17 cellular contexts compared by ENCODE assay signal in genomic region chr1:109543283-109543987, GRCh38. TPM values are rescaled to one million over a fixed set of nuclear protein-coding genes. Genes with fewer than 3 reads are reported as not detected.
DNase-seq lines count a peak whose midpoint lies in the region; ATAC-seq, FAIRE-seq and TF ChIP-seq lines count a peak whose summit lies in the region.
"Had no signal": no experiment of that assay in that cellular context is flagged by ENCODE, and none has a peak within 500 bp of the region (broad histone marks: within the 10 kb centered on the region; RNA-seq: fewer than 3 reads in every experiment).

No MANE protein-coding gene starts in this region.

- H3K27ac ChIP-seq in HepG2 (ENCODE audit: extremely low read length, insufficient read depth, low read length) (no peak overlapping the region), right lobe of liver (no peak overlapping the region), neural progenitor cell (no peak overlapping the region), PC-9 (no peak overlapping the region)
- H3K27ac ChIP-seq: BLaER1 treated with 17β-estradiol and CSF1 and Interleukin-3, amounts not matched to agents 10 nM and 100 nM had no signal

- no peak for TF ChIP-seq CTCF in HepG2 (CRISPR knock-in tag; IDR thresholded peaks at IDR 0.05)
- TF ChIP-seq CTCF in right lobe of liver (IDR thresholded peaks at IDR 0.05) = no peak
- TF ChIP-seq CTCF in neural progenitor cell (IDR thresholded peaks at IDR 0.05) = no peak
- TF ChIP-seq CTCF in PC-9 (conservative IDR thresholded peaks at IDR 0.05) = no peak

- H3K4me3 ChIP-seq in HepG2 (replicated peaks in 1 of 3; ENCODE audit: insufficient read depth in 1 of 3, low read depth in 2 of 3, low read length in 3 of 3) (peak overlapping the region in 1 of 3 experiments; percentile 51; a peak in 1 of 6 replicates), right lobe of liver (no peak overlapping the region), neural progenitor cell (no peak overlapping the region), PC-9 (no peak overlapping the region)
- H3K4me3 ChIP-seq: BLaER1 treated with 17β-estradiol and CSF1 and Interleukin-3, amounts not matched to agents 10 nM and 100 nM had no signal

- 53% methylated on average over 12 of the region's 24 CpGs for WGBS in HepG2 (ENCODE audit: low lambda C conversion rate)
- 83% methylated on average over 4 of the region's 24 CpGs for WGBS in right lobe of liver (ENCODE audit: insufficient coverage, low coverage, low lambda C conversion rate, missing lambda C conversion rate)

- TF ChIP-seq EP300 in HepG2 (IDR thresholded peaks at IDR 0.05; ENCODE audit: low read depth in 2 of 2, low read length in 2 of 2) = no peak
- no peak for TF ChIP-seq EP300 in HepG2 (CRISPR knock-in tag; IDR thresholded peaks at IDR 0.05; ENCODE audit: borderline replicate concordance)

- BruUV-seq in HepG2 (replicated peaks; lab: Mats Ljungman, UMichigan) = no TSS peak
- BruUV-seq in PC-9 (replicated peaks; lab: Mats Ljungman, UMichigan) = no TSS peak

- H3K9ac ChIP-seq in HepG2 (ENCODE audit: insufficient read depth, low read depth, low read length) (no peak overlapping the region), neural progenitor cell (no peak overlapping the region)

- no peak for FAIRE-seq in HepG2 (lab: Jason Lieb, UNC)

- H3K4me1 Mint-ChIP-seq in central memory CD8-positive, alpha-beta T cell = peaks cover 23% of the 10 kb centered on the region
- H3K4me1 Mint-ChIP-seq in neural progenitor cell = peaks cover 21% of the 10 kb centered on the region
- H3K4me1 Mint-ChIP-seq in natural killer cell treated with Interleukin-12 subunit alpha and Interleukin-12 subunit beta and Interleukin-15 and Interleukin-18, amount 100 ng/mL, for 72 hours (ENCODE audit: low read depth in 2 of 2) = peaks cover 15 to 18% of the 10 kb centered on the region in 2 donors

- H3K27me3 ChIP-seq in HepG2 (ENCODE audit: control insufficient read depth in 1 of 2, insufficient read depth in 2 of 2, low read length in 2 of 2) = peaks cover 7 to 14% of the 10 kb centered on the region in 2 experiments; a peak in 3 of 5 replicates
- H3K27me3 ChIP-seq in right lobe of liver = no peaks in the 10 kb centered on the region
- no peaks in the 10 kb centered on the region for H3K27me3 ChIP-seq in neural progenitor cell
- H3K27me3 ChIP-seq in PC-9 (ENCODE audit: insufficient read depth, low read depth) = peaks cover 24% of the 10 kb centered on the region
- H3K27me3 ChIP-seq: BLaER1 treated with 17β-estradiol and CSF1 and Interleukin-3, amounts not matched to agents 10 nM and 100 nM had no signal

- H3K27me3 Mint-ChIP-seq in central memory CD8-positive, alpha-beta T cell = no peaks in the 10 kb centered on the region
- peaks cover 7% of the 10 kb centered on the region for H3K27me3 Mint-ChIP-seq in neural progenitor cell (ENCODE audit: insufficient read depth, low read depth)
- H3K27me3 Mint-ChIP-seq in natural killer cell treated with Interleukin-12 subunit alpha and Interleukin-12 subunit beta and Interleukin-15 and Interleukin-18, amount 100 ng/mL, for 72 hours = no peaks in the 10 kb centered on the region

- H3K9me2 ChIP-seq in PC-9 (ENCODE audit: insufficient read depth) = no peaks in the 10 kb centered on the region

- H3K9me3 ChIP-seq in HepG2 (ENCODE audit: low read length) (no peaks in the 10 kb centered on the region), right lobe of liver (no peaks in the 10 kb centered on the region), neural progenitor cell (ENCODE audit: low read depth) (no peaks in the 10 kb centered on the region), PC-9 (ENCODE audit: insufficient read depth, low read depth) (no peaks in the 10 kb centered on the region)
- H3K9me3 ChIP-seq: BLaER1 treated with 17β-estradiol and CSF1 and Interleukin-3, amounts not matched to agents 10 nM and 100 nM had no signal

- H3K27ac Mint-ChIP-seq in central memory CD8-positive, alpha-beta T cell (ENCODE audit: low read depth) = peak overlapping the region; percentile 48
- peak overlapping the region; percentile 29 for H3K27ac Mint-ChIP-seq in neural progenitor cell
- no peak overlapping the region for H3K27ac Mint-ChIP-seq in natural killer cell treated with Interleukin-12 subunit alpha and Interleukin-12 subunit beta and Interleukin-15 and Interleukin-18, amount 100 ng/mL, for 72 hours
- H3K27ac Mint-ChIP-seq: CD4-positive, CD25-positive, alpha-beta regulatory T cell; HFFc6 had no signal

- H2AFZ ChIP-seq in HepG2 (ENCODE audit: low read length) (no peak overlapping the region), neural progenitor cell (replicated peaks) (no peak overlapping the region), PC-9 (no peak overlapping the region)

- TF ChIP-seq POLR2A in HepG2 (IDR thresholded peaks at IDR 0.05; ENCODE audit: insufficient read depth in 1 of 2, low read depth in 2 of 2, low read length in 2 of 2) (no peak), right lobe of liver (IDR thresholded peaks at IDR 0.05) (no peak)

- H4K20me1 ChIP-seq in HepG2 (ENCODE audit: insufficient read depth, low read length) = no peaks in the 10 kb centered on the region
- no peaks in the 10 kb centered on the region for H4K20me1 ChIP-seq in neural progenitor cell (ENCODE audit: low read depth)
- H4K20me1 ChIP-seq in PC-9 (ENCODE audit: insufficient read depth) = no peaks in the 10 kb centered on the region
- H4K20me1 ChIP-seq: BLaER1 treated with 17β-estradiol and CSF1 and Interleukin-3, amounts not matched to agents 10 nM and 100 nM had no signal

- TF ChIP-seq RAD21 in HepG2 (CRISPR knock-in tag; IDR thresholded peaks at IDR 0.05) = no peak

- in situ Hi-C loops in HepG2 (cut with HindIII; ENCODE audit: extremely low pct_ligation_motif_present, low pct_unique_long_range_greater_than_20kb) = loop anchor here (10.0 kb wide), 1 partner anchor 171 kb away; the partner anchor contains the start of gene GSTM5

- DNase-seq in HepG2 (ENCODE audit: low spot score) (no peak), right lobe of liver (no peak), neural progenitor cell (ENCODE audit: low spot score) (no peak), PC-9 (no peak), nucleus accumbens (lab: John Stamatoyannopoulos, UW) (no peak), NOMO-1 treated with dmso at 0.1 percent for 144 hours (lab: John Stamatoyannopoulos, UW; ENCODE audit: unreplicated experiment) (no peak)
- DNase-seq in central memory CD8-positive, alpha-beta T cell (ENCODE audit: low spot score in 2 of 2) = no peak
- no peak for DNase-seq in natural killer cell treated with Interleukin-12 subunit alpha and Interleukin-12 subunit beta and Interleukin-15 and Interleukin-18, amount 100 ng/mL, for 72 hours (ENCODE audit: low spot score)
- DNase-seq: ACHN; CD4-positive, CD25-positive, alpha-beta regulatory T cell; DMS53; GF-D8; GOT3; HCEC 1CT; HFFc6 had no signal

- CTCF ChIA-PET in HepG2 (lab: Yijun Ruan, JAX; ENCODE audit: low intra/inter-chr PET ratio, low total read pairs) (no interaction called here), PC-9 (lab: Charles Lee) (no interaction called here)

- peaks cover 13% of the 10 kb centered on the region for H3K36me3 Mint-ChIP-seq in central memory CD8-positive, alpha-beta T cell (ENCODE audit: insufficient read depth)
- no peaks in the 10 kb centered on the region for H3K36me3 Mint-ChIP-seq in neural progenitor cell
- peaks cover 5% of the 10 kb centered on the region for H3K36me3 Mint-ChIP-seq in natural killer cell treated with Interleukin-12 subunit alpha and Interleukin-12 subunit beta and Interleukin-15 and Interleukin-18, amount 100 ng/mL, for 72 hours

- POLR2A ChIA-PET in HepG2 (lab: Yijun Ruan, JAX) = interaction anchor here (0.9 to 1.4 kb wide), 2 partner anchors 87 to 97 kb away, joined by 3 to 4 read pairs; no protein-coding TSS in a partner anchor
- POLR2A ChIA-PET in PC-9 (lab: Charles Lee; ENCODE audit: unreplicated experiment) = interaction anchor here (0.6 kb wide), 1 partner anchor 282 kb away, joined by 6 read pairs; no protein-coding TSS in a partner anchor

- H3K4me1 ChIP-seq in HepG2 (ENCODE audit: insufficient read depth, low read length) (peaks cover 47% of the 10 kb centered on the region), right lobe of liver (peaks cover 0 to 18% (median 0%) of the 10 kb centered on the region in 4 donors), neural progenitor cell (peaks cover 23% of the 10 kb centered on the region), PC-9 (replicated peaks; ENCODE audit: insufficient read depth) (peaks cover 14% of the 10 kb centered on the region)

- H3K36me3 ChIP-seq in HepG2 (replicated peaks in 1 of 2; ENCODE audit: control insufficient read depth in 1 of 2, insufficient read depth in 2 of 2, low read length in 2 of 2) = no peaks in the 10 kb centered on the region
- H3K36me3 ChIP-seq in right lobe of liver = no peaks in the 10 kb centered on the region
- no peaks in the 10 kb centered on the region for H3K36me3 ChIP-seq in neural progenitor cell
- no peaks in the 10 kb centered on the region for H3K36me3 ChIP-seq in PC-9 (ENCODE audit: low read depth)
- H3K36me3 ChIP-seq: BLaER1 treated with 17β-estradiol and CSF1 and Interleukin-3, amounts not matched to agents 10 nM and 100 nM had no signal

- H3K79me2 ChIP-seq in HepG2 (ENCODE audit: insufficient read depth, low read length) = peaks cover 16% of the 10 kb centered on the region
- peaks cover 15% of the 10 kb centered on the region for H3K79me2 ChIP-seq in neural progenitor cell (ENCODE audit: low read depth)
- H3K79me2 ChIP-seq in PC-9 (ENCODE audit: low read depth) = peaks cover 18% of the 10 kb centered on the region

- peak overlapping the region; percentile 66 for H3K4me2 ChIP-seq in HepG2 (ENCODE audit: low read depth, low read length)
- H3K4me2 ChIP-seq in neural progenitor cell = no peak overlapping the region
- H3K4me2 ChIP-seq in PC-9 = no peak overlapping the region
- H3K4me2 ChIP-seq: BLaER1 treated with 17β-estradiol and CSF1 and Interleukin-3, amounts not matched to agents 10 nM and 100 nM had no signal

- ATAC-seq in HepG2 (no peak), right lobe of liver (no peak)
- ATAC-seq in central memory CD8-positive, alpha-beta T cell (replicated peaks; ENCODE audit: extremely low read depth, poor library complexity, severe bottlenecking) = no peak
- no peak for ATAC-seq in natural killer cell treated with Interleukin-12 subunit alpha and Interleukin-12 subunit beta and Interleukin-15 and Interleukin-18, amount 100 ng/mL, for 72 hours

- H3F3A ChIP-seq in neural progenitor cell (ENCODE audit: low read depth) (peaks cover 7% of the 10 kb centered on the region), PC-9 (ENCODE audit: insufficient read depth, low read depth) (0 out of 2 replicates have a peak, but pooled peaks cover 8% of the 10 kb centered on the region)

- intact Hi-C loops in HepG2 (cut with micrococcal nuclease; ENCODE audit: unreplicated experiment) (loop anchor here (2.0 to 10.0 kb wide), 2 partner anchors 95 to 441 kb away; partner anchors contain the start of gene AHCYL1), right lobe of liver (cut with DNase I) (loop anchor here (5.0 to 10.0 kb wide), 4 partner anchors 81 to 231 kb away; partner anchors contain the start of gene EPS8L3 (in 1 of the 2)), PC-9 (cut with micrococcal nuclease; ENCODE audit: unreplicated experiment) (no loop called here)

- H3K9me3 Mint-ChIP-seq in central memory CD8-positive, alpha-beta T cell = no peaks in the 10 kb centered on the region
- H3K9me3 Mint-ChIP-seq in neural progenitor cell = no peaks in the 10 kb centered on the region
- no peaks in the 10 kb centered on the region for H3K9me3 Mint-ChIP-seq in natural killer cell treated with Interleukin-12 subunit alpha and Interleukin-12 subunit beta and Interleukin-15 and Interleukin-18, amount 100 ng/mL, for 72 hours
- H3K9me3 Mint-ChIP-seq: CD4-positive, CD25-positive, alpha-beta regulatory T cell; HFFc6 had no signal

- no peak overlapping the region for H3K4me3 Mint-ChIP-seq in central memory CD8-positive, alpha-beta T cell
- H3K4me3 Mint-ChIP-seq in neural progenitor cell = no peak overlapping the region
- no peak overlapping the region for H3K4me3 Mint-ChIP-seq in natural killer cell treated with Interleukin-12 subunit alpha and Interleukin-12 subunit beta and Interleukin-15 and Interleukin-18, amount 100 ng/mL, for 72 hours
- H3K4me3 Mint-ChIP-seq: CD4-positive, CD25-positive, alpha-beta regulatory T cell; HFFc6 had no signal

RNA-seq across cellular contexts. Expression of gene GPR61, which starts 3.8 kb away (rescaled TPM):
- total RNA-seq in HepG2 (2016; rRNA removed; fragmentation: Illumina TruSeq; extraction: Trizol) = not detected in 2 replicates
- total RNA-seq in HepG2 (2016; cell fraction: cytosol; rRNA removed; fragmentation: Illumina TruSeq; extraction: Trizol; ENCODE audit: low read depth) = 0.35 and 0.81 TPM in 2 replicates
- total RNA-seq in HepG2 (2016; cell fraction: insoluble cytoplasmic fraction; rRNA removed; fragmentation: Illumina TruSeq; extraction: Trizol) = 0.30 TPM in 1 of 2 replicates, not detected in the other
- total RNA-seq in HepG2 (2016; cell fraction: membrane; rRNA removed; fragmentation: Illumina TruSeq; extraction: Trizol) = 0.46 and 0.48 TPM in 2 replicates
- total RNA-seq in HepG2 (2016; cell fraction: nucleus; rRNA removed; fragmentation: Illumina TruSeq; extraction: Trizol) = 0.28 TPM in 1 of 2 replicates, not detected in the other
- not detected in 2 replicates for polyA plus RNA-seq in HepG2 (2011; rRNA removed)
- polyA plus RNA-seq in HepG2 (2011; cell fraction: cytosol; rRNA removed) = not detected in 2 replicates
- 0.05 TPM in 1 of 2 replicates, not detected in the other for polyA plus RNA-seq in HepG2 (2011; cell fraction: nucleus; rRNA removed)
- 0.43 and 0.49 TPM in 2 replicates for polyA plus RNA-seq in HepG2 (2012)
- polyA plus RNA-seq in HepG2 (2016; cell fraction: cytosol; fragmentation: Illumina TruSeq; extraction: Trizol; ENCODE audit: low read depth) = not detected in 2 replicates
- polyA plus RNA-seq in HepG2 (2016; cell fraction: insoluble cytoplasmic fraction; fragmentation: Illumina TruSeq; extraction: Trizol; ENCODE audit: low read depth) = not detected in 2 replicates
- polyA plus RNA-seq in HepG2 (2016; cell fraction: membrane; fragmentation: Illumina TruSeq; extraction: Trizol; ENCODE audit: low read depth) = not detected in 2 replicates
- not detected in 2 replicates for polyA plus RNA-seq in HepG2 (2016; cell fraction: nucleus; fragmentation: Illumina TruSeq; extraction: Trizol; ENCODE audit: insufficient read depth, low read depth)
- polyA minus RNA-seq in HepG2 (2011; rRNA and poly(A)+ RNA removed; ENCODE audit: low replicate concordance) = 0.40 TPM in 1 of 2 replicates, not detected in the other
- not detected in 2 replicates for polyA minus RNA-seq in HepG2 (2011; cell fraction: cytosol; rRNA and poly(A)+ RNA removed)
- 0.90 TPM in 1 of 2 replicates, not detected in the other for polyA minus RNA-seq in HepG2 (2011; cell fraction: nucleus; rRNA and poly(A)+ RNA removed)
- total RNA-seq in right lobe of liver = not detected
- total RNA-seq in neural progenitor cell (ENCODE audit: low replicate concordance) = 0.71 and 1.4 TPM in 2 replicates
- not detected in 2 replicates for total RNA-seq in PC-9 (2021)
- total RNA-seq in natural killer cell treated with Interleukin-12 subunit alpha and Interleukin-12 subunit beta and Interleukin-15 and Interleukin-18, amount 100 ng/mL, for 72 hours = not detected
- total RNA-seq: A172 had no signal

RNA-seq across cellular contexts. Expression of gene GNAI3, which starts 5.0 kb away (rescaled TPM):
- total RNA-seq in HepG2 (2016; rRNA removed; fragmentation: Illumina TruSeq; extraction: Trizol) (9.0 and 11.0 TPM in 2 replicates), right lobe of liver (1 to 10 TPM; 2.5 to 4.3 (median 3.3) TPM), neural progenitor cell (ENCODE audit: low replicate concordance) (11.4 and 15.4 TPM in 2 replicates), PC-9 (2021) (7.6 and 10.0 TPM in 2 replicates)
- 1.1 TPM in 2 replicates for total RNA-seq in HepG2 (2016; cell fraction: cytosol; rRNA removed; fragmentation: Illumina TruSeq; extraction: Trizol; ENCODE audit: low read depth)
- 9.0 and 11.4 TPM in 2 replicates for total RNA-seq in HepG2 (2016; cell fraction: insoluble cytoplasmic fraction; rRNA removed; fragmentation: Illumina TruSeq; extraction: Trizol)
- total RNA-seq in HepG2 (2016; cell fraction: membrane; rRNA removed; fragmentation: Illumina TruSeq; extraction: Trizol) = 2.8 and 3.3 TPM in 2 replicates
- 7.4 and 8.2 TPM in 2 replicates for total RNA-seq in HepG2 (2016; cell fraction: nucleus; rRNA removed; fragmentation: Illumina TruSeq; extraction: Trizol)
- 3.2 and 4.3 TPM in 2 replicates for polyA plus RNA-seq in HepG2 (2011; rRNA removed)
- polyA plus RNA-seq in HepG2 (2011; cell fraction: cytosol; rRNA removed) = 1.9 and 3.2 TPM in 2 replicates
- 1.5 and 1.9 TPM in 2 replicates for polyA plus RNA-seq in HepG2 (2011; cell fraction: nucleus; rRNA removed)
- polyA plus RNA-seq in HepG2 (2012) = 4.1 and 4.5 TPM in 2 replicates
- polyA plus RNA-seq in HepG2 (2016; cell fraction: cytosol; fragmentation: Illumina TruSeq; extraction: Trizol; ENCODE audit: low read depth) = 0.65 and 0.78 TPM in 2 replicates
- 7.9 and 8.3 TPM in 2 replicates for polyA plus RNA-seq in HepG2 (2016; cell fraction: insoluble cytoplasmic fraction; fragmentation: Illumina TruSeq; extraction: Trizol; ENCODE audit: low read depth)
- 1.5 and 1.6 TPM in 2 replicates for polyA plus RNA-seq in HepG2 (2016; cell fraction: membrane; fragmentation: Illumina TruSeq; extraction: Trizol; ENCODE audit: low read depth)
- 4.4 and 4.6 TPM in 2 replicates for polyA plus RNA-seq in HepG2 (2016; cell fraction: nucleus; fragmentation: Illumina TruSeq; extraction: Trizol; ENCODE audit: insufficient read depth, low read depth)
- 4.2 and 4.8 TPM in 2 replicates for polyA minus RNA-seq in HepG2 (2011; rRNA and poly(A)+ RNA removed; ENCODE audit: low replicate concordance)
- 4.1 TPM in 2 replicates for polyA minus RNA-seq in HepG2 (2011; cell fraction: cytosol; rRNA and poly(A)+ RNA removed)
- 20.0 and 20.5 TPM in 2 replicates for polyA minus RNA-seq in HepG2 (2011; cell fraction: nucleus; rRNA and poly(A)+ RNA removed)
- total RNA-seq in natural killer cell treated with Interleukin-12 subunit alpha and Interleukin-12 subunit beta and Interleukin-15 and Interleukin-18, amount 100 ng/mL, for 72 hours = 1 to 10 TPM; 8.9 to 10.0 TPM

RNA-seq across cellular contexts. Expression of gene AMIGO1, which starts 33.9 kb away (rescaled TPM):
- 1.00 and 1.3 TPM in 2 replicates for total RNA-seq in HepG2 (2016; rRNA removed; fragmentation: Illumina TruSeq; extraction: Trizol)
- total RNA-seq in HepG2 (2016; cell fraction: cytosol; rRNA removed; fragmentation: Illumina TruSeq; extraction: Trizol; ENCODE audit: low read depth) = 0.18 and 0.20 TPM in 2 replicates
- 0.86 and 1.2 TPM in 2 replicates for total RNA-seq in HepG2 (2016; cell fraction: insoluble cytoplasmic fraction; rRNA removed; fragmentation: Illumina TruSeq; extraction: Trizol)
- 0.80 and 0.83 TPM in 2 replicates for total RNA-seq in HepG2 (2016; cell fraction: membrane; rRNA removed; fragmentation: Illumina TruSeq; extraction: Trizol)
- 1.3 and 1.4 TPM in 2 replicates for total RNA-seq in HepG2 (2016; cell fraction: nucleus; rRNA removed; fragmentation: Illumina TruSeq; extraction: Trizol)
- 0.40 and 0.85 TPM in 2 replicates for polyA plus RNA-seq in HepG2 (2011; rRNA removed)
- 0.47 and 0.56 TPM in 2 replicates for polyA plus RNA-seq in HepG2 (2011; cell fraction: cytosol; rRNA removed)
- 0.59 and 0.66 TPM in 2 replicates for polyA plus RNA-seq in HepG2 (2011; cell fraction: nucleus; rRNA removed)
- 0.91 and 1.3 TPM in 2 replicates for polyA plus RNA-seq in HepG2 (2012)
- 0.20 TPM in 2 replicates for polyA plus RNA-seq in HepG2 (2016; cell fraction: cytosol; fragmentation: Illumina TruSeq; extraction: Trizol; ENCODE audit: low read depth)
- 0.64 and 0.81 TPM in 2 replicates for polyA plus RNA-seq in HepG2 (2016; cell fraction: insoluble cytoplasmic fraction; fragmentation: Illumina TruSeq; extraction: Trizol; ENCODE audit: low read depth)
- 0.51 and 0.61 TPM in 2 replicates for polyA plus RNA-seq in HepG2 (2016; cell fraction: membrane; fragmentation: Illumina TruSeq; extraction: Trizol; ENCODE audit: low read depth)
- 1.6 and 2.2 TPM in 2 replicates for polyA plus RNA-seq in HepG2 (2016; cell fraction: nucleus; fragmentation: Illumina TruSeq; extraction: Trizol; ENCODE audit: insufficient read depth, low read depth)
- polyA minus RNA-seq in HepG2 (2011; rRNA and poly(A)+ RNA removed; ENCODE audit: low replicate concordance) = 1.2 and 1.7 TPM in 2 replicates
- 0.35 and 0.89 TPM in 2 replicates for polyA minus RNA-seq in HepG2 (2011; cell fraction: cytosol; rRNA and poly(A)+ RNA removed)
- polyA minus RNA-seq in HepG2 (2011; cell fraction: nucleus; rRNA and poly(A)+ RNA removed) = 0.39 and 0.62 TPM in 2 replicates
- total RNA-seq in right lobe of liver = 1 to 10 TPM; 2.6 to 3.9 (median 3.2) TPM
- total RNA-seq in neural progenitor cell (ENCODE audit: low replicate concordance) = 4.5 and 6.0 TPM in 2 replicates
- total RNA-seq in PC-9 (2021) = 4.1 and 4.2 TPM in 2 replicates
- total RNA-seq in natural killer cell treated with Interleukin-12 subunit alpha and Interleukin-12 subunit beta and Interleukin-15 and Interleukin-18, amount 100 ng/mL, for 72 hours = 1 to 10 TPM in 1 of 2 donors, under 1 TPM in 1; 0.90 to 1.0 TPM
- total RNA-seq: A172 had no signal

RNA-seq across cellular contexts. Expression of gene CYB561D1, which starts 49.5 kb away (rescaled TPM):
- total RNA-seq in HepG2 (2016; rRNA removed; fragmentation: Illumina TruSeq; extraction: Trizol) = 3.9 and 4.1 TPM in 2 replicates
- total RNA-seq in HepG2 (2016; cell fraction: cytosol; rRNA removed; fragmentation: Illumina TruSeq; extraction: Trizol; ENCODE audit: low read depth) = 0.44 and 1.0 TPM in 2 replicates
- 3.5 and 4.3 TPM in 2 replicates for total RNA-seq in HepG2 (2016; cell fraction: insoluble cytoplasmic fraction; rRNA removed; fragmentation: Illumina TruSeq; extraction: Trizol)
- 2.2 and 2.3 TPM in 2 replicates for total RNA-seq in HepG2 (2016; cell fraction: membrane; rRNA removed; fragmentation: Illumina TruSeq; extraction: Trizol)
- total RNA-seq in HepG2 (2016; cell fraction: nucleus; rRNA removed; fragmentation: Illumina TruSeq; extraction: Trizol) = 4.4 and 5.2 TPM in 2 replicates
- polyA plus RNA-seq in HepG2 (2011; rRNA removed) = 3.9 and 4.5 TPM in 2 replicates
- 4.0 and 4.2 TPM in 2 replicates for polyA plus RNA-seq in HepG2 (2011; cell fraction: cytosol; rRNA removed)
- 6.7 and 7.1 TPM in 2 replicates for polyA plus RNA-seq in HepG2 (2011; cell fraction: nucleus; rRNA removed)
- polyA plus RNA-seq in HepG2 (2012) = 2.4 and 3.6 TPM in 2 replicates
- polyA plus RNA-seq in HepG2 (2016; cell fraction: cytosol; fragmentation: Illumina TruSeq; extraction: Trizol; ENCODE audit: low read depth) = 0.35 TPM in 2 replicates
- polyA plus RNA-seq in HepG2 (2016; cell fraction: insoluble cytoplasmic fraction; fragmentation: Illumina TruSeq; extraction: Trizol; ENCODE audit: low read depth) = 2.1 and 2.6 TPM in 2 replicates
- polyA plus RNA-seq in HepG2 (2016; cell fraction: membrane; fragmentation: Illumina TruSeq; extraction: Trizol; ENCODE audit: low read depth) = 1.2 and 1.4 TPM in 2 replicates
- 7.6 and 8.4 TPM in 2 replicates for polyA plus RNA-seq in HepG2 (2016; cell fraction: nucleus; fragmentation: Illumina TruSeq; extraction: Trizol; ENCODE audit: insufficient read depth, low read depth)
- 10.4 and 12.2 TPM in 2 replicates for polyA minus RNA-seq in HepG2 (2011; rRNA and poly(A)+ RNA removed; ENCODE audit: low replicate concordance)
- 1.5 and 2.7 TPM in 2 replicates for polyA minus RNA-seq in HepG2 (2011; cell fraction: cytosol; rRNA and poly(A)+ RNA removed)
- polyA minus RNA-seq in HepG2 (2011; cell fraction: nucleus; rRNA and poly(A)+ RNA removed) = 2.3 and 4.1 TPM in 2 replicates
- 1 to 10 TPM; 1.5 to 3.1 (median 2.4) TPM for total RNA-seq in right lobe of liver
- total RNA-seq in neural progenitor cell (ENCODE audit: low replicate concordance) = 4.3 and 6.8 TPM in 2 replicates
- 11.6 and 11.7 TPM in 2 replicates for total RNA-seq in PC-9 (2021)
- 10 to 100 TPM; 13.1 to 18.7 TPM for total RNA-seq in natural killer cell treated with Interleukin-12 subunit alpha and Interleukin-12 subunit beta and Interleukin-15 and Interleukin-18, amount 100 ng/mL, for 72 hours

RNA-seq across cellular contexts. Expression of gene ATXN7L2, which starts 59.7 kb away (rescaled TPM):
- total RNA-seq in HepG2 (2016; rRNA removed; fragmentation: Illumina TruSeq; extraction: Trizol) (1.3 and 2.7 TPM in 2 replicates), right lobe of liver (1 to 10 TPM; 1.5 to 6.1 (median 3.1) TPM), neural progenitor cell (ENCODE audit: low replicate concordance) (6.5 and 8.5 TPM in 2 replicates), PC-9 (2021) (4.7 and 5.7 TPM in 2 replicates)
- total RNA-seq in HepG2 (2016; cell fraction: cytosol; rRNA removed; fragmentation: Illumina TruSeq; extraction: Trizol; ENCODE audit: low read depth) = 1.7 and 1.9 TPM in 2 replicates
- 1.6 and 2.7 TPM in 2 replicates for total RNA-seq in HepG2 (2016; cell fraction: insoluble cytoplasmic fraction; rRNA removed; fragmentation: Illumina TruSeq; extraction: Trizol)
- 2.1 and 2.6 TPM in 2 replicates for total RNA-seq in HepG2 (2016; cell fraction: membrane; rRNA removed; fragmentation: Illumina TruSeq; extraction: Trizol)
- total RNA-seq in HepG2 (2016; cell fraction: nucleus; rRNA removed; fragmentation: Illumina TruSeq; extraction: Trizol) = 3.2 and 3.4 TPM in 2 replicates
- 2.8 and 3.0 TPM in 2 replicates for polyA plus RNA-seq in HepG2 (2011; rRNA removed)
- polyA plus RNA-seq in HepG2 (2011; cell fraction: cytosol; rRNA removed) = 1.3 and 2.3 TPM in 2 replicates
- 14.3 and 20.6 TPM in 2 replicates for polyA plus RNA-seq in HepG2 (2011; cell fraction: nucleus; rRNA removed)
- polyA plus RNA-seq in HepG2 (2012) = 1.5 and 1.8 TPM in 2 replicates
- polyA plus RNA-seq in HepG2 (2016; cell fraction: cytosol; fragmentation: Illumina TruSeq; extraction: Trizol; ENCODE audit: low read depth) = 1.1 and 1.3 TPM in 2 replicates
- 2.1 and 2.2 TPM in 2 replicates for polyA plus RNA-seq in HepG2 (2016; cell fraction: insoluble cytoplasmic fraction; fragmentation: Illumina TruSeq; extraction: Trizol; ENCODE audit: low read depth)
- polyA plus RNA-seq in HepG2 (2016; cell fraction: membrane; fragmentation: Illumina TruSeq; extraction: Trizol; ENCODE audit: low read depth) = 1.7 and 2.1 TPM in 2 replicates
- polyA plus RNA-seq in HepG2 (2016; cell fraction: nucleus; fragmentation: Illumina TruSeq; extraction: Trizol; ENCODE audit: insufficient read depth, low read depth) = 8.6 and 9.8 TPM in 2 replicates
- polyA minus RNA-seq in HepG2 (2011; rRNA and poly(A)+ RNA removed; ENCODE audit: low replicate concordance) = 5.7 and 8.5 TPM in 2 replicates
- 0.97 and 1.4 TPM in 2 replicates for polyA minus RNA-seq in HepG2 (2011; cell fraction: cytosol; rRNA and poly(A)+ RNA removed)
- polyA minus RNA-seq in HepG2 (2011; cell fraction: nucleus; rRNA and poly(A)+ RNA removed) = 10.9 and 15.0 TPM in 2 replicates
- 10 to 100 TPM in 1 of 2 donors, 1 to 10 TPM in 1; 8.4 to 19.9 TPM for total RNA-seq in natural killer cell treated with Interleukin-12 subunit alpha and Interleukin-12 subunit beta and Interleukin-15 and Interleukin-18, amount 100 ng/mL, for 72 hours

Comparison
In these comparisons a context has a peak if more than half of its experiments do, and no peak if none do; other contexts are left out.
1. H3K27ac Mint-ChIP-seq: peak in central memory CD8-positive, alpha-beta T cell (single experiment) and neural progenitor cell (single experiment); none in natural killer cell treated with Interleukin-12 subunit alpha and Interleukin-12 subunit beta and Interleukin-15 and Interleukin-18, amount 100 ng/mL, for 72 hours (0 of 2).